In genomic region chr12:93333828-93334227, GRCh38 we compare ENCODE assay signal across 29 cellular contexts.
"Had no signal": no experiment of that assay in that cellular context is flagged by ENCODE, and none has a peak within 500 bp of the region (broad histone marks: within the 10 kb centered on the region; RNA-seq: fewer than 3 reads in every experiment).

No MANE protein-coding gene starts in this region.

- H3K9me3 ChIP-seq: esophagus muscularis mucosa, gastroesophageal sphincter, heart right ventricle had no signal

- H3K27ac ChIP-seq: brain microvascular endothelial cell, coronary artery, dorsolateral prefrontal cortex, esophagus muscularis mucosa, foreskin keratinocyte, gastroesophageal sphincter, heart right ventricle had no signal

- H3K4me3 ChIP-seq: coronary artery, dorsolateral prefrontal cortex, esophagus muscularis mucosa, gastroesophageal sphincter, heart right ventricle had no signal

- DNase-seq: activated CD4-positive, alpha-beta memory T cell treated with anti-CD3 and anti-CD28 coated beads, Interleukin-2, amount 10 ng/mL, durations not matched to agents 7 days and 5 days; activated CD4-positive, alpha-beta T cell treated with anti-CD3 and anti-CD28 coated beads for 36 hours; activated CD4-positive, alpha-beta T cell treated with anti-CD3 and anti-CD28 coated beads, Interleukin-2, amount 10 ng/mL, durations not matched to agents 24 days and 14 days; activated CD4-positive, CD25-positive, alpha-beta regulatory T cell; activated CD4-positive, CD25-positive, alpha-beta regulatory T cell treated with anti-CD3 and anti-CD28 coated beads, Interleukin-2, amount 50 U/mL, for 72 hours; activated CD8-positive, alpha-beta memory T cell treated with anti-CD3 and anti-CD28 coated beads, Interleukin-2, amount 50 U/mL, for 48 hours; activated gamma-delta T cell; activated naive CD4-positive, alpha-beta T cell; activated naive CD4-positive, alpha-beta T cell treated with anti-CD3 and anti-CD28 coated beads, Interleukin-2, amount 10 ng/mL, durations not matched to agents 7 days and 5 days; activated T-cell treated with anti-CD3 and anti-CD28 coated beads for 4 hours; activated T-cell treated with anti-CD3 and anti-CD28 coated beads, Interleukin-2, amount 50 U/mL, for 24 hours; activated T-cell treated with anti-CD3 and anti-CD28 coated beads, Interleukin-2, amount 50 U/mL, for 72 hours; amniotic stem cell; anterior cingulate cortex; brain microvascular endothelial cell; dorsolateral prefrontal cortex; effector memory CD4-positive, alpha-beta T cell; endodermal cell; foreskin keratinocyte; heart right ventricle; T-helper 1 cell; T-helper 17 cell; T1000 had no signal

- H3K27me3 ChIP-seq: brain microvascular endothelial cell, dorsolateral prefrontal cortex, esophagus muscularis mucosa, foreskin keratinocyte, gastroesophageal sphincter, heart right ventricle had no signal

- H3K4me1 ChIP-seq: foreskin keratinocyte had no signal

- FAIRE-seq: astrocyte, bronchial epithelial cell had no signal

- H3K36me3 ChIP-seq: brain microvascular endothelial cell, esophagus muscularis mucosa, gastroesophageal sphincter, heart right ventricle had no signal

- ATAC-seq: activated CD4-positive, alpha-beta T cell treated with anti-CD3 and anti-CD28 coated beads for 36 hours; activated naive CD4-positive, alpha-beta T cell treated with anti-CD3 and anti-CD28 coated beads, Interleukin-2, amount 50 U/mL, for 72 hours; activated T-cell treated with anti-CD3 and anti-CD28 coated beads, Interleukin-2, amount 50 U/mL, for 72 hours; foreskin keratinocyte; gastroesophageal sphincter; T-helper 17 cell had no signal
